Comparison of ENCODE assay signal across 9 cellular contexts in genomic region chr20:22099348-22099747, GRCh38.
"Had no signal": no experiment of that assay in that cellular context is flagged by ENCODE, and none has a peak within 500 bp of the region (broad histone marks: within the 10 kb centered on the region; RNA-seq: fewer than 3 reads in every experiment).

No MANE protein-coding gene starts in this region.

- H2AFZ ChIP-seq: GM23338 had no signal

- H3K4me2 ChIP-seq: GM23338 had no signal

- H3K4me3 ChIP-seq: GM23338, K562 had no signal

- FAIRE-seq: H1, H54, HTR-8/SVneo, K562 had no signal

- DNase-seq: H9, HCEC 1CT, IMR-90, KG1 had no signal

- ATAC-seq: GM23338, K562 had no signal
